In genomic region chr5:59768204-59769040, GRCh38 we compare ENCODE assay signal across 8 cellular contexts.
DNase-seq lines count a peak whose midpoint lies in the region; ATAC-seq and TF ChIP-seq lines count a peak whose summit lies in the region.

No MANE protein-coding gene starts in this region.

- peak overlapping the region; percentile 71 for H3K9ac ChIP-seq in muscle layer of colon (ENCODE audit: low read length)

- TF ChIP-seq POLR2A in esophagus squamous epithelium (IDR thresholded peaks at IDR 0.05) (peak in 2 of 4 donors; percentile 12 to 59), upper lobe of left lung (IDR thresholded peaks at IDR 0.05) (no peak)

- no peaks in the 10 kb centered on the region for H3K27me3 ChIP-seq in esophagus squamous epithelium
- no peaks in the 10 kb centered on the region for H3K27me3 ChIP-seq in muscle layer of colon (ENCODE audit: control insufficient read depth in 1 of 2, insufficient read depth in 2 of 2, low read length in 2 of 2)
- no peaks in the 10 kb centered on the region for H3K27me3 ChIP-seq in upper lobe of left lung

- intact Hi-C loops in esophagus squamous epithelium (cut with DNase I), result no loop called here

- TF ChIP-seq CTCF in 22Rv1 (IDR thresholded peaks at IDR 0.05), result no peak
- TF ChIP-seq CTCF in VCaP (conservative IDR thresholded peaks at IDR 0.05), result no peak
- no peak for TF ChIP-seq CTCF in esophagus squamous epithelium (IDR thresholded peaks at IDR 0.05)
- no peak for TF ChIP-seq CTCF in upper lobe of left lung (IDR thresholded peaks at IDR 0.05)

- peak overlapping the region; percentile 74 for H3K27ac ChIP-seq in 22Rv1
- peak overlapping the region; percentile 83 for H3K27ac ChIP-seq in VCaP
- peak overlapping the region; percentile 82 to 92 (median 90) for H3K27ac ChIP-seq in esophagus squamous epithelium
- peak overlapping the region; percentile 94 for H3K27ac ChIP-seq in muscle layer of colon (ENCODE audit: low read depth, low read length)
- peak overlapping the region in 2 of 4 donors; percentile 45 to 50 for H3K27ac ChIP-seq in upper lobe of left lung

- H3K9me3 ChIP-seq in esophagus squamous epithelium (no peaks in the 10 kb centered on the region), muscle layer of colon (ENCODE audit: low read length) (no peaks in the 10 kb centered on the region), upper lobe of left lung (no peaks in the 10 kb centered on the region)

- 0% methylated on average over 13 to 31 of the region's 38 CpGs for WGBS in esophagus squamous epithelium, 2 donors
- WGBS in upper lobe of left lung, 2 donors, result 7 to 11% methylated on average over 24 to 38 of the region's 38 CpGs

- DNase-seq in NCI-H1092 treated with DMSO at 0.1 percent for 48 hours (lab: John Stamatoyannopoulos, UW) (peak; percentile 38), esophagus squamous epithelium (lab: John Stamatoyannopoulos, UW) (no peak), upper lobe of left lung (peak; percentile 41 to 63)

- H3K4me3 ChIP-seq in esophagus squamous epithelium, result peak overlapping the region; percentile 42 to 68 (median 65)
- peak overlapping the region; percentile 57 to 81 for H3K4me3 ChIP-seq in muscle layer of colon (ENCODE audit: low read depth in 1 of 2, low read length in 2 of 2)
- H3K4me3 ChIP-seq in upper lobe of left lung, result peak overlapping the region; percentile 31 to 58 (median 44)

- H3K36me3 ChIP-seq in esophagus squamous epithelium (no peaks in the 10 kb centered on the region), muscle layer of colon (ENCODE audit: insufficient read depth, low read length) (no peaks in the 10 kb centered on the region), upper lobe of left lung (no peaks in the 10 kb centered on the region)

- H3K4me1 ChIP-seq in esophagus squamous epithelium (peaks cover 4 to 79% (median 21%) of the 10 kb centered on the region in 3 donors), muscle layer of colon (ENCODE audit: insufficient read depth, low read length) (peaks cover 30% of the 10 kb centered on the region), upper lobe of left lung (peaks cover 4 to 15% (median 5%) of the 10 kb centered on the region in 4 donors)

- TF ChIP-seq EP300 in upper lobe of left lung (IDR thresholded peaks at IDR 0.05), result no peak

- ATAC-seq in GM18858 (IDR thresholded peaks at IDR 0.05; ENCODE audit: unreplicated experiment) (peak; percentile 50), upper lobe of left lung (ENCODE audit: low FRiP score in 2 of 2) (peak; percentile 76 to 80), GM21528 (IDR thresholded peaks at IDR 0.05; ENCODE audit: low FRiP score, unreplicated experiment) (no peak)
